Comparison of ENCODE assay signal across 1 cellular context in genomic region chr19:43575955-43576451, GRCh38.
TF ChIP-seq lines count a peak whose summit lies in the region.

No MANE protein-coding gene starts in this region.

TF ChIP-seq in GM23338, 12 proteins besides CTCF, POLR2A, EP300 and RAD21 (continued from another document):
- TF ChIP-seq ZNF462 (CRISPR knock-in tag; IDR thresholded peaks at IDR 0.05) (no peak), EZH2phosphoT487 (IDR thresholded peaks at IDR 0.05; ENCODE audit: unreplicated experiment) (no peak), NANOG (IDR thresholded peaks at IDR 0.05; ENCODE audit: borderline replicate concordance) (no peak), CREB1 (CRISPR knock-in tag; IDR thresholded peaks at IDR 0.05; ENCODE audit: low read depth) (no peak), ZNF114 (CRISPR knock-in tag; IDR thresholded peaks at IDR 0.05) (no peak), STAT1 (IDR thresholded peaks at IDR 0.05; ENCODE audit: unreplicated experiment) (no peak), POLR2AphosphoS5 (IDR thresholded peaks at IDR 0.05; ENCODE audit: low read depth) (no peak), EZH2 (IDR thresholded peaks at IDR 0.05; ENCODE audit: low read depth, unreplicated experiment) (no peak)
- TF ChIP-seq, protein P1, sequence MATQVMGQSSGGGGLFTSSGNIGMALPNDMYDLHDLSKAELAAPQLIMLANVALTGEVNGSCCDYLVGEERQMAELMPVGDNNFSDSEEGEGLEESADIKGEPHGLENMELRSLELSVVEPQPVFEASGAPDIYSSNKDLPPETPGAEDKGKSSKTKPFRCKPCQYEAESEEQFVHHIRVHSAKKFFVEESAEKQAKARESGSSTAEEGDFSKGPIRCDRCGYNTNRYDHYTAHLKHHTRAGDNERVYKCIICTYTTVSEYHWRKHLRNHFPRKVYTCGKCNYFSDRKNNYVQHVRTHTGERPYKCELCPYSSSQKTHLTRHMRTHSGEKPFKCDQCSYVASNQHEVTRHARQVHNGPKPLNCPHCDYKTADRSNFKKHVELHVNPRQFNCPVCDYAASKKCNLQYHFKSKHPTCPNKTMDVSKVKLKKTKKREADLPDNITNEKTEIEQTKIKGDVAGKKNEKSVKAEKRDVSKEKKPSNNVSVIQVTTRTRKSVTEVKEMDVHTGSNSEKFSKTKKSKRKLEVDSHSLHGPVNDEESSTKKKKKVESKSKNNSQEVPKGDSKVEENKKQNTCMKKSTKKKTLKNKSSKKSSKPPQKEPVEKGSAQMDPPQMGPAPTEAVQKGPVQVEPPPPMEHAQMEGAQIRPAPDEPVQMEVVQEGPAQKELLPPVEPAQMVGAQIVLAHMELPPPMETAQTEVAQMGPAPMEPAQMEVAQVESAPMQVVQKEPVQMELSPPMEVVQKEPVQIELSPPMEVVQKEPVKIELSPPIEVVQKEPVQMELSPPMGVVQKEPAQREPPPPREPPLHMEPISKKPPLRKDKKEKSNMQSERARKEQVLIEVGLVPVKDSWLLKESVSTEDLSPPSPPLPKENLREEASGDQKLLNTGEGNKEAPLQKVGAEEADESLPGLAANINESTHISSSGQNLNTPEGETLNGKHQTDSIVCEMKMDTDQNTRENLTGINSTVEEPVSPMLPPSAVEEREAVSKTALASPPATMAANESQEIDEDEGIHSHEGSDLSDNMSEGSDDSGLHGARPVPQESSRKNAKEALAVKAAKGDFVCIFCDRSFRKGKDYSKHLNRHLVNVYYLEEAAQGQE (IDR thresholded peaks at IDR 0.05; ENCODE audit: unreplicated experiment), result no peak
